8 cellular contexts compared by ENCODE assay signal in the genomic region with DNA sequence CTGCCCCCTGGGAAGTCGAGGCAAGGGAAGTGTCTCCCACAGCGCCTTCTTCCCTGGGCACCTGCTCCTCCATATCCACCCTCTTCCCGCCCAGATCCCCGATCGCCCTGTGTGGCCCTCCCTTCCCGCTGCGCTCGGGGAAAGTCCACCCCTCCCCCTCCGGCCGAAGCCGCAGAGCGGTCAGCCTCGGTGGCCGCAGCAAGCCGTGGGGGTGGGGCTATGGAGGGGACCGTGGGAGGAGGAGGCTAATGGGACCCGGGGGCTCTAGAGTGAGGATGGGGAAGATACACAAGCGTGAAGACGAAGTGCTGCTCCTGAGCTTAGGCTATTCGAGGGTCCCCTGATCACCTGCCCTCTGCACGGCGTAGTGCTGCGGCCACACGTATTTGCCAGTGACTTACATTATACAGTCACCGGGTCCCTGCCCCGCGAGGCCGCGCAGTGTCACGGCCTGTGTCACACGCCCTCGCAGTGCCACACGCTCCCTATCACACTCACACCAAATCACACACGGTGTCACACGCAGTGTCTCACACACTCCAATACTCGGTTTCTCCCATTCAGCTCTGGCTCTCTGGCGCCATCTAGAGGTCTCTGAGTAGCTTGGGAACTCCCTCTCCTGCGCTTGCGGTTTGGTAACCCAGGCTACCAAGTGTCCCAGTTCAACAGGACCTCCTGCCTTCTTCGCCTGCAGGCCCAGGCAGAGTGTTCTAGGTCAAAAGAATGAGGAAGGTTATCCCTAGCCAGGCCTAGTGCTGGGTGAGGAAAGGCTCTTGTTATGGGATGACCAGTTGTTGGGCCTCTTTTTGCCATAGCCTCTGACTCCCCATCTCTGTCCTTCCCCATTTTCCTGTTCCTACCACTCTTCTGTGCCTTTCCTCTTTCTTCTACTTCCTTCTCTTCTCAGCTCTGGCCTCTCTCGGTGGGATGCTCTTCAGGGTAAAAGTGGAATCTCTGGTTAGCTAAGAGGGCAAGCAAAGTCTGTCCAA. TPM values are rescaled to one million over a fixed set of nuclear protein-coding genes. Genes with fewer than 3 reads are reported as not detected.
DNase-seq lines count a peak whose midpoint lies in the region; ATAC-seq and TF ChIP-seq lines count a peak whose summit lies in the region.

No MANE protein-coding gene starts in this region.

- intact Hi-C loops in OCI-LY7 (cut with micrococcal nuclease; ENCODE audit: unreplicated experiment), result loop anchor here (1.0 to 5.0 kb wide), 6 partner anchors 42 to 214 kb away; no protein-coding TSS in a partner anchor

- BruUV-seq in OCI-LY7 (replicated peaks; lab: Mats Ljungman, UMichigan), result no TSS peak

- H3K4me2 ChIP-seq in OCI-LY7 (ENCODE audit: low read length), result peak overlapping the region; percentile 39; the same call in 1 of the 2 replicates

- peak; percentile 77 for DNase-seq in D341Med (ENCODE audit: low spot score)
- peak; percentile 89 for DNase-seq in OCI-LY7 (ENCODE audit: low spot score)
- DNase-seq in activated T-cell treated with anti-CD3 and anti-CD28 coated beads for 48 hours (ENCODE audit: low read depth), result peak; percentile 73
- DNase-seq in erythroblast (lab: John Stamatoyannopoulos, UW), result peak; percentile 85 to 93
- DNase-seq in mucosa of gallbladder (ENCODE audit: low spot score), result peak; percentile 95
- DNase-seq in stimulated activated CD8-positive, alpha-beta memory T cell treated with anti-CD3 and anti-CD28 coated beads, Interleukin-4, amount 100 ng/mL, for 1 hour (ENCODE audit: low read depth in 2 of 2, low spot score in 1 of 2), result peak; percentile 83 to 86

- H3K36me3 ChIP-seq in HUES64 (ENCODE audit: insufficient read depth, low read length), result no peaks in the 10 kb centered on the region
- H3K36me3 ChIP-seq in OCI-LY7 (ENCODE audit: insufficient read depth, low read length), result no peaks in the 10 kb centered on the region

- no peaks in the 10 kb centered on the region for H3K79me2 ChIP-seq in OCI-LY7 (ENCODE audit: insufficient read depth, low read depth, low read length)

- no peaks in the 10 kb centered on the region for H4K20me1 ChIP-seq in OCI-LY7 (ENCODE audit: insufficient read depth, low read length)

- under 1% methylated on average over 41 of the region's 41 CpGs for WGBS in HUES64

- H3K4me3 ChIP-seq in HUES64 (ENCODE audit: low read length) (peak overlapping the region; percentile 67), OCI-LY7 (ENCODE audit: low read depth, low read length, poor library complexity, severe bottlenecking) (no peak overlapping the region)

- H3K9ac ChIP-seq in HUES64 (ENCODE audit: low read depth, low read length), result peak overlapping the region; percentile 62

- H3K9me2 ChIP-seq in OCI-LY7 (ENCODE audit: insufficient read depth, low read length), result no peaks in the 10 kb centered on the region

- peak; percentile 97 for TF ChIP-seq CTCF in OCI-LY7 (conservative IDR thresholded peaks at IDR 0.05; ENCODE audit: low read length)

- CTCF ChIA-PET in OCI-LY7 (lab: Charles Lee; ENCODE audit: unreplicated experiment), result interaction anchor here (0.6 to 1.8 kb wide), 5 partner anchors 37 to 1022 kb away, joined by 3 to 4 read pairs (median 3); no protein-coding TSS in a partner anchor

- TF ChIP-seq POLR2A in erythroblast (IDR thresholded peaks at IDR 0.05; ENCODE audit: low read length), result no peak

- H3K9me3 ChIP-seq in HUES64 (ENCODE audit: insufficient read depth, low read depth, low read length), result no peaks in the 10 kb centered on the region
- no peaks in the 10 kb centered on the region for H3K9me3 ChIP-seq in OCI-LY7 (ENCODE audit: low read length)

- ATAC-seq in GM21447 (IDR thresholded peaks at IDR 0.05; ENCODE audit: unreplicated experiment), result peak; percentile 91

- no peak overlapping the region for H2AFZ ChIP-seq in OCI-LY7 (ENCODE audit: low read length)

- H3K27me3 ChIP-seq in HUES64 (ENCODE audit: insufficient read depth, low read length), result peaks cover 20% of the 10 kb centered on the region

- H3K4me1 ChIP-seq in HUES64 (ENCODE audit: insufficient read depth, low read length) (peaks cover 53% of the 10 kb centered on the region), OCI-LY7 (ENCODE audit: insufficient read depth, low read length, poor library complexity, severe bottlenecking) (peaks cover 10% of the 10 kb centered on the region)

- POLR2A ChIA-PET in OCI-LY7 (lab: Charles Lee), result interaction anchor here (1.2 kb wide), 1 partner anchor 12 kb away, joined by 4 read pairs; no protein-coding TSS in a partner anchor

- H3K27ac ChIP-seq in HUES64 (ENCODE audit: low read depth, low read length) (peak overlapping the region; percentile 73; the same call in 1 of the 2 replicates), OCI-LY7 (ENCODE audit: low read depth, low read length, poor library complexity, severe bottlenecking) (no peak overlapping the region)

RNA-seq across cellular contexts. Expression of gene PCDH1, which starts 0.9 kb away (rescaled TPM):
- polyA plus RNA-seq in HUES64 (2013, experiment 1 of 2), result 72.2 TPM
- 59.3 TPM for polyA plus RNA-seq in HUES64 (2013, experiment 2 of 2)
- total RNA-seq in OCI-LY7 (2014; rRNA removed; shearing (Covaris generic)), result not detected in 2 replicates
- total RNA-seq in OCI-LY7 (2022) (0.41 TPM in 1 of 2 replicates, not detected in the other), mucosa of gallbladder (90.6 TPM)

RNA-seq across cellular contexts. Expression of gene DELE1, which starts 44.6 kb away (rescaled TPM):
- 49.9 TPM for polyA plus RNA-seq in HUES64 (2013, experiment 1 of 2)
- polyA plus RNA-seq in HUES64 (2013, experiment 2 of 2), result 54.3 TPM
- total RNA-seq in OCI-LY7 (2014; rRNA removed; shearing (Covaris generic)), result 67.9 and 81.2 TPM in 2 replicates
- total RNA-seq in OCI-LY7 (2022) (78.5 and 89.4 TPM in 2 replicates), mucosa of gallbladder (72.4 TPM)

Comparison
In these comparisons a context has a peak if more than half of its experiments do, and no peak if none do; other contexts are left out.
1. RNA of gene PCDH1, which starts 0.9 kb away (total RNA-seq): 90.6 TPM in mucosa of gallbladder (single experiment); 0.41 TPM in OCI-LY7; every median in the first group is over 10 times any median in the second.
2. Peak in every context shown above with its lines, with median percentiles within 50 percentile points of each other: DNase-seq.